In the genomic region with DNA sequence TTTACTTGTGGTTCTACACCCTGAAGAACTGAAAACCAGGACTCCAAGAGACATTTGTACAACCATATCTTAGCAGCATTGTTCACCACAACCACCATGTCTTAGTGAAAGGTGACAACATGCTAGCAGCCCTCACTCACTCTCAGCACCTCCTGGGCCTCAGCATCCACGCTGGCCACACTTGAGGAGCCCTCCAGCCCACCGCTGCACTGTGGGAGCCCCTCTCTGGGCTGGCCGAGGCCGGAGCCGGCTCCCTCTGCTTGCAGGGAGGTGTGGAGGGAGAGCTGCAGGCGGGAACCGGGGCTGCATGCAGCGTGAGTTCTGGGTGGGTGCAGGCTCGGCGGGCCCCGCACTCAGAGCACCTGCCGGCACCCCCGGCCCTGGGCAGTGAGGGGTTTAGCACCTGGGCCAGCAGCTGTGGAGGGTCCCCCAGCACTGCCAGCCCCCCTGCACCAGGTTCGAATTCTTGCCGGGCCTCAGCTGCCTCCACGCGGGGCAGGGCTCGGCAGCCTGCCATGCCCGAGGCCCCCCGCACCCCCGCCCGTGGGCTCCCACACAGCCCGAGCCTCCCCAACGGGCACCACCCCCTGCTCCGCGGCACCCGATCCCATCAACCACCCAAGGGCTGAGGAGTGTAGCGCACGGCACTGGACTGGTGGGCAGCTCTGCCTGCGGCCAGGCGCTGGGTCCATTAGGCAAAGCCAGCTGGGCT, we compare ENCODE assay signal across 29 cellular contexts. TPM values are rescaled to one million over a fixed set of nuclear protein-coding genes. Genes with fewer than 3 reads are reported as not detected.
"Had no signal": no experiment of that assay in that cellular context is flagged by ENCODE, and none has a peak within 500 bp of the region (broad histone marks: within the 10 kb centered on the region; RNA-seq: fewer than 3 reads in every experiment).

No MANE protein-coding gene starts in this region.

- H3K27ac Mint-ChIP-seq: activated B cell treated with CpG ODN at 0.5 μM for 24 hours; activated CD4-positive, alpha-beta T cell treated with anti-CD3 and anti-CD28 coated beads for 36 hours; activated T-cell treated with anti-CD3 and anti-CD28 coated beads, Interleukin-2, amount 50 U/mL, for 72 hours; brain; mesothelial cell of epicardium; nephron; stimulated activated naive B cell treated with anti-CD40 and anti-IgM and Interleukin-4, amounts not matched to agents 10 μg/mL and 1 μg/mL and 100 μg/mL, for 72 hours; T-helper 17 cell had no signal

- H3K4me3 ChIP-seq: heart right ventricle, pancreas, SK-N-MC, thoracic aorta, upper lobe of left lung had no signal

- H3K4me1 Mint-ChIP-seq: activated B cell treated with CpG ODN at 0.5 μM for 24 hours, brain, mesothelial cell of epicardium, nephron had no signal

- H3K27ac ChIP-seq: heart right ventricle, pancreas, SK-N-MC, thoracic aorta, upper lobe of left lung had no signal

- ATAC-seq: activated CD4-positive, alpha-beta T cell treated with anti-CD3 and anti-CD28 coated beads for 36 hours; activated T-cell treated with anti-CD3 and anti-CD28 coated beads, Interleukin-2, amount 50 U/mL, for 72 hours; left lobe of liver; pancreas; sciatic nerve; stimulated activated naive B cell treated with anti-CD40 and anti-IgM and Interleukin-4, amounts not matched to agents 10 μg/mL and 1 μg/mL and 100 μg/mL, for 72 hours; T-helper 17 cell had no signal

- H3K27me3 ChIP-seq: heart right ventricle, pancreas, upper lobe of left lung had no signal

- H3K9me3 Mint-ChIP-seq: activated B cell treated with CpG ODN at 0.5 μM for 24 hours; stimulated activated naive B cell treated with anti-CD40 and anti-IgM and Interleukin-4, amounts not matched to agents 10 μg/mL and 1 μg/mL and 100 μg/mL, for 72 hours had no signal

- H3K36me3 ChIP-seq: pancreas, thoracic aorta, upper lobe of left lung had no signal

- H3K27me3 Mint-ChIP-seq: activated B cell treated with CpG ODN at 0.5 μM for 24 hours; activated CD4-positive, alpha-beta T cell treated with anti-CD3 and anti-CD28 coated beads for 36 hours; brain; stimulated activated naive B cell treated with anti-CD40 and anti-IgM and Interleukin-4, amounts not matched to agents 10 μg/mL and 1 μg/mL and 100 μg/mL, for 72 hours; T-helper 17 cell had no signal

- H3K4me1 ChIP-seq: heart right ventricle, pancreas, upper lobe of left lung had no signal

- H3K4me3 Mint-ChIP-seq: activated B cell treated with CpG ODN at 0.5 μM for 24 hours; activated CD4-positive, alpha-beta T cell treated with anti-CD3 and anti-CD28 coated beads for 36 hours; activated T-cell treated with anti-CD3 and anti-CD28 coated beads, Interleukin-2, amount 50 U/mL, for 72 hours; brain; mesothelial cell of epicardium; nephron; stimulated activated naive B cell treated with anti-CD40 and anti-IgM and Interleukin-4, amounts not matched to agents 10 μg/mL and 1 μg/mL and 100 μg/mL, for 72 hours; T-helper 17 cell had no signal

- H3K9me3 ChIP-seq: pancreas, thoracic aorta, upper lobe of left lung had no signal

- DNase-seq: activated B cell treated with CpG ODN at 0.5 μM for 24 hours; activated CD4-positive, alpha-beta T cell treated with anti-CD3 and anti-CD28 coated beads for 36 hours; activated CD4-positive, alpha-beta T cell treated with anti-CD3 and anti-CD28 coated beads, Interleukin-2, amount 50 U/mL, for 4 hours; activated CD8-positive, alpha-beta memory T cell treated with anti-CD3 and anti-CD28 coated beads for 24 hours; activated gamma-delta T cell; activated naive CD4-positive, alpha-beta T cell treated with anti-CD3 and anti-CD28 coated beads, Interleukin-2, amount 50 U/mL, for 16 hours; activated T-cell treated with anti-CD3 and anti-CD28 coated beads, Interleukin-2, amount 50 U/mL, for 72 hours; caudate nucleus; effector memory CD4-positive, alpha-beta T cell; heart right ventricle; islet precursor cell; mammary epithelial cell; small intestine; stimulated activated CD4-positive, alpha-beta T cell treated with anti-CD3 and anti-CD28 coated beads, Interleukin-15, amount 100 ng/mL, for 24 hours; stimulated activated naive B cell treated with anti-CD40 and anti-IgM and Interleukin-4, amounts not matched to agents 10 μg/mL and 1 μg/mL and 100 μg/mL, for 72 hours; SW 1271; T-helper 17 cell had no signal

RNA-seq across cellular contexts. Expression of a gene that starts 32.6 kb away (rescaled TPM):
- total RNA-seq: activated B cell treated with CpG ODN at 0.5 μM for 24 hours; activated CD4-positive, alpha-beta T cell treated with anti-CD3 and anti-CD28 coated beads for 36 hours; aorta; frontal cortex; heart right ventricle; left lobe of liver; pulmonary artery endothelial cell; sciatic nerve; T-helper 17 cell had no signal
